Comparison of ENCODE assay signal across 8 cellular contexts in genomic region chr6:52577778-52578473, GRCh38. TPM values are rescaled to one million over a fixed set of nuclear protein-coding genes. Genes with fewer than 3 reads are reported as not detected.
A peak's percentile ranks its signal among the peaks of the same experiment; 100 is the strongest.
DNase-seq lines count a peak whose midpoint lies in the region; ATAC-seq, FAIRE-seq and TF ChIP-seq lines count a peak whose summit lies in the region.

No MANE protein-coding gene starts in this region.

- ATAC-seq in T-helper 17 cell (no peak), HG03342 (IDR thresholded peaks at IDR 0.05; ENCODE audit: unreplicated experiment) (no peak), GM19467 (IDR thresholded peaks at IDR 0.05; ENCODE audit: unreplicated experiment) (no peak), HG03175 (IDR thresholded peaks at IDR 0.05; ENCODE audit: unreplicated experiment) (no peak)

- H3K4me3 Mint-ChIP-seq in T-helper 17 cell: peak overlapping the region; percentile 73

- H3K4me1 Mint-ChIP-seq in T-helper 17 cell: peaks cover 30% of the 10 kb centered on the region

- TF ChIP-seq CTCF in HL-60 (IDR thresholded peaks at IDR 0.05; ENCODE audit: insufficient read depth, low read length) (no peak), foreskin fibroblast (IDR thresholded peaks at IDR 0.05; ENCODE audit: low read depth, low read length) (no peak)

- H3K9me3 ChIP-seq in T-helper 17 cell (ENCODE audit: control insufficient read depth, low read length, poor library complexity, severe bottlenecking): no peaks in the 10 kb centered on the region
- no peaks in the 10 kb centered on the region for H3K9me3 ChIP-seq in small intestine (ENCODE audit: control insufficient read depth, low read depth)

- H3K4me1 ChIP-seq in small intestine (ENCODE audit: control insufficient read depth in 2 of 2, insufficient read depth in 1 of 2, low read depth in 1 of 2, low read length in 1 of 2): peaks cover 3 to 6% of the 10 kb centered on the region in 2 donors

- H3K27me3 Mint-ChIP-seq in T-helper 17 cell: no peaks in the 10 kb centered on the region

- peaks cover 3% of the 10 kb centered on the region for H3K36me3 Mint-ChIP-seq in T-helper 17 cell (ENCODE audit: low read depth)

- H3K27me3 ChIP-seq in HL-60 (ENCODE audit: insufficient read depth, poor library complexity, severe bottlenecking) (no peaks in the 10 kb centered on the region), small intestine (ENCODE audit: control insufficient read depth in 2 of 2, insufficient read depth in 2 of 2, low read length in 2 of 2) (no peaks in the 10 kb centered on the region)

- H3K4me3 ChIP-seq in HL-60 (replicated peaks; ENCODE audit: insufficient read depth, low read length) (peak overlapping the region; percentile 48), foreskin fibroblast (ENCODE audit: low read depth in 1 of 2, low read length in 2 of 2) (peak overlapping the region; percentile 69 to 85), small intestine (ENCODE audit: low read depth in 1 of 2, low read length in 2 of 2) (peak overlapping the region; percentile 74 to 84)

- H3K27ac Mint-ChIP-seq in T-helper 17 cell: no peak overlapping the region

- 27 to 45% (median 34%) methylated on average over 9 of the region's 9 CpGs for WGBS in small intestine, 3 donors

- H3K27ac ChIP-seq in HL-60 (replicated peaks) (peak overlapping the region; percentile 68), small intestine (ENCODE audit: low read depth in 1 of 2, low read length in 1 of 2) (peak overlapping the region; percentile 90 to 96)

- no peak for DNase-seq in HL-60 (ENCODE audit: low read depth in 1 of 2, low spot score in 1 of 2)
- no peak for DNase-seq in T-helper 17 cell
- no peak for DNase-seq in foreskin fibroblast
- peak; percentile 52 for DNase-seq in small intestine
- no peak for DNase-seq in NCI-H1436 treated with DMSO at 0.1 percent for 48 hours (lab: John Stamatoyannopoulos, UW)

- no peaks in the 10 kb centered on the region for H3K36me3 ChIP-seq in small intestine (ENCODE audit: control insufficient read depth in 2 of 2, insufficient read depth in 2 of 2, low read length in 2 of 2)

- FAIRE-seq in small intestine (lab: Jason Lieb, UNC): no peak

RNA-seq across cellular contexts. Expression of gene TRAM2, which starts 1.1 kb away (rescaled TPM):
- total RNA-seq in T-helper 17 cell: 1 to 10 TPM; 8.6 to 8.9 TPM
- 10 to 100 TPM in 1 of 3 donors, 1 to 10 TPM in 2; 2.7 to 13.8 (median 3.2) TPM for polyA plus RNA-seq in small intestine
